In genomic region chr2:32622570-32623310, GRCh38 we compare ENCODE assay signal across 19 cellular contexts. TPM values are rescaled to one million over a fixed set of nuclear protein-coding genes. Genes with fewer than 3 reads are reported as not detected.
DNase-seq lines count a peak whose midpoint lies in the region; ATAC-seq and TF ChIP-seq lines count a peak whose summit lies in the region.
"Had no signal": no experiment of that assay in that cellular context is flagged by ENCODE, and none has a peak within 500 bp of the region (broad histone marks: within the 10 kb centered on the region; RNA-seq: fewer than 3 reads in every experiment).

No MANE protein-coding gene starts in this region.

- H3K27ac ChIP-seq in esophagus muscularis mucosa (replicated peaks in 1 of 4), result peak overlapping the region; percentile 7 to 52 (median 44)
- H3K27ac ChIP-seq: psoas muscle, SJSA1 had no signal

- WGBS in esophagus muscularis mucosa, result 33% methylated on average over 2 of the region's 2 CpGs

- H3K4me3 Mint-ChIP-seq in naive B cell, result no peak overlapping the region

- in situ Hi-C loops in ACHN (cut with HindIII; ENCODE audit: low pct_ligation_motif_present, low pct_unique_long_range_greater_than_20kb, low sequenced_read_pairs), result no loop called here

- peaks cover 14 to 23% (median 21%) of the 10 kb centered on the region in 4 donors for H3K4me1 ChIP-seq in esophagus muscularis mucosa
- H3K4me1 ChIP-seq: BE2C had no signal

- ATAC-seq in naive B cell (ENCODE audit: low read depth in 2 of 2) (no peak), GM19467 (IDR thresholded peaks at IDR 0.05; ENCODE audit: unreplicated experiment) (no peak)

- DNase-seq in Ammon's horn (ENCODE audit: low spot score) (peak; percentile 31), GM03348 (ENCODE audit: low spot score) (peak; percentile 13), esophagus muscularis mucosa (ENCODE audit: extremely low spot score) (no peak), naive B cell (no peak), ureter (ENCODE audit: low spot score) (no peak), KG1 (lab: John Stamatoyannopoulos, UW) (no peak), ACHN (no peak)
- DNase-seq: activated T-cell treated with anti-CD3 and anti-CD28 coated beads, Interleukin-2, amount 50 U/mL, for 48 hours; BE2C; cortex of kidney; DMS79; erythroblast; GOT3; kidney glomerular epithelial cell; NCI-H1930; NCI-H510A treated with DMSO at 0.1 percent for 48 hours; psoas muscle had no signal

- no peaks in the 10 kb centered on the region for H3K27me3 ChIP-seq in esophagus muscularis mucosa
- H3K27me3 ChIP-seq: BE2C, SJSA1 had no signal

- no peaks in the 10 kb centered on the region for H3K9me3 Mint-ChIP-seq in naive B cell

- H3K4me1 Mint-ChIP-seq in naive B cell, result peaks cover 8 to 14% (median 10%) of the 10 kb centered on the region in 3 donors

- no peaks in the 10 kb centered on the region for H3K9me3 ChIP-seq in esophagus muscularis mucosa
- H3K9me3 ChIP-seq: BE2C, psoas muscle, SJSA1 had no signal

- no peak for TF ChIP-seq CTCF in esophagus muscularis mucosa (IDR thresholded peaks at IDR 0.05)

- H3K27me3 Mint-ChIP-seq in naive B cell, result no peaks in the 10 kb centered on the region

- peak overlapping the region in 4 of 6 donors; percentile 27 to 85 (median 46) for H3K27ac Mint-ChIP-seq in naive B cell

- H3K36me3 Mint-ChIP-seq in naive B cell, result peaks cover 12 to 13% of the 10 kb centered on the region in 2 donors

- intact Hi-C loops in esophagus muscularis mucosa (cut with DNase I), result no loop called here

- no peak for TF ChIP-seq POLR2A in esophagus muscularis mucosa (IDR thresholded peaks at IDR 0.05; ENCODE audit: low read depth)

- H3K36me3 ChIP-seq in esophagus muscularis mucosa, result peaks cover 11 to 41% (median 23%) of the 10 kb centered on the region in 4 donors

- no peak for TF ChIP-seq EP300 in esophagus muscularis mucosa (IDR thresholded peaks at IDR 0.05)

- H3K4me3 ChIP-seq in esophagus muscularis mucosa, result no peak overlapping the region
- H3K4me3 ChIP-seq: psoas muscle, SJSA1 had no signal

RNA-seq across cellular contexts. Expression of gene TTC27, which starts 5.1 kb away (rescaled TPM):
- total RNA-seq in esophagus muscularis mucosa, result 10 to 100 TPM in 3 of 4 donors, 1 to 10 TPM in 1; 9.8 to 13.7 (median 12.3) TPM
- polyA plus RNA-seq in naive B cell (ENCODE audit: low read depth in 6 of 6), result 10 to 100 TPM; 22.5 to 30.0 (median 25.9) TPM
- 29.4 TPM for total RNA-seq in ureter

Comparison
In these comparisons a context has a peak if more than half of its experiments do, and no peak if none do; other contexts are left out.
1. DNase-seq: peak in Ammon's horn (single experiment) and GM03348 (single experiment); none in esophagus muscularis mucosa (single experiment), naive B cell (single experiment), ureter (single experiment), KG1 (single experiment) and ACHN (single experiment).